27 cellular contexts compared by ENCODE assay signal in genomic region chr7:149828357-149829309, GRCh38. TPM values are rescaled to one million over a fixed set of nuclear protein-coding genes. Genes with fewer than 3 reads are reported as not detected.
DNase-seq lines count a peak whose midpoint lies in the region; FAIRE-seq and TF ChIP-seq lines count a peak whose summit lies in the region.
"Had no signal": no experiment of that assay in that cellular context is flagged by ENCODE, and none has a peak within 500 bp of the region (broad histone marks: within the 10 kb centered on the region; RNA-seq: fewer than 3 reads in every experiment).

No MANE protein-coding gene starts in this region.

- H3K9me3 ChIP-seq in HEK293 (ENCODE audit: control insufficient read depth, insufficient read depth, low read depth, low read length): no peaks in the 10 kb centered on the region
- H3K9me3 ChIP-seq in kidney (ENCODE audit: control insufficient read depth in 1 of 2, low read length in 2 of 2): no peaks in the 10 kb centered on the region
- no peaks in the 10 kb centered on the region for H3K9me3 ChIP-seq in sigmoid colon
- no peaks in the 10 kb centered on the region for H3K9me3 ChIP-seq in A673 (ENCODE audit: low read depth, low read length, poor library complexity, severe bottlenecking)

- CTCF ChIA-PET in HEK293 (lab: Yijun Ruan, JAX): interaction anchor here (0.6 kb wide), 2 partner anchors 17 to 480 kb away, joined by 3 to 4 read pairs; no protein-coding TSS in a partner anchor
- CTCF ChIA-PET in A673 (lab: Charles Lee): no interaction called here

- H3K27me3 ChIP-seq in sigmoid colon (peaks cover 0 to 11% (median 0%) of the 10 kb centered on the region in 3 donors), A673 (replicated peaks; ENCODE audit: insufficient read depth, low read depth, low read length, poor library complexity) (no peaks in the 10 kb centered on the region)

- no peak overlapping the region for H3K4me3 ChIP-seq in HEK293 (ENCODE audit: low read depth, low read length)
- no peak overlapping the region for H3K4me3 ChIP-seq in kidney (ENCODE audit: low read length in 2 of 2)
- H3K4me3 ChIP-seq in sigmoid colon: no peak overlapping the region
- no peak overlapping the region for H3K4me3 ChIP-seq in A673 (ENCODE audit: low read depth, low read length, poor library complexity, severe bottlenecking)

- no peak overlapping the region for H3K27ac ChIP-seq in HEK293 (ENCODE audit: extremely low read depth, low read depth, low read length)
- no peak overlapping the region for H3K27ac ChIP-seq in kidney (ENCODE audit: low read depth in 2 of 2, low read length in 2 of 2)
- no peak overlapping the region for H3K27ac ChIP-seq in sigmoid colon
- no peak overlapping the region for H3K27ac ChIP-seq in A673 (ENCODE audit: low read depth, low read length, poor library complexity, severe bottlenecking)
- H3K27ac ChIP-seq: C4-2B, HL-60 had no signal

- TF ChIP-seq POLR2A in GM12892 (IDR thresholded peaks at IDR 0.05; ENCODE audit: low read depth, low read length): no peak
- no peak for TF ChIP-seq POLR2A in sigmoid colon (IDR thresholded peaks at IDR 0.05)

- TF ChIP-seq CTCF in HEK293 (tag by site-specific recombination; IDR thresholded peaks at IDR 0.05): no peak
- TF ChIP-seq CTCF in kidney (IDR thresholded peaks at IDR 0.05; ENCODE audit: borderline replicate concordance, extremely low read depth, insufficient read depth): no peak
- TF ChIP-seq CTCF in sigmoid colon (IDR thresholded peaks at IDR 0.05): no peak
- TF ChIP-seq CTCF in A673 (conservative IDR thresholded peaks at IDR 0.05; ENCODE audit: low read depth, low read length): no peak

- no peaks in the 10 kb centered on the region for H3K4me1 ChIP-seq in HEK293 (ENCODE audit: control insufficient read depth, insufficient read depth, low read length)
- H3K4me1 ChIP-seq in kidney (ENCODE audit: control insufficient read depth in 1 of 2, insufficient read depth in 1 of 2, low read depth in 1 of 2, low read length in 2 of 2): no peaks in the 10 kb centered on the region
- no peaks in the 10 kb centered on the region for H3K4me1 ChIP-seq in sigmoid colon
- no peaks in the 10 kb centered on the region for H3K4me1 ChIP-seq in A673 (ENCODE audit: insufficient read depth, low read length, poor library complexity, severe bottlenecking)

- BruUV-seq in A673 (replicated peaks; lab: Mats Ljungman, UMichigan): no TSS peak

- no peak for TF ChIP-seq EP300 in sigmoid colon (IDR thresholded peaks at IDR 0.05)

- DNase-seq in GM12892 (ENCODE audit: insufficient read length): peak; percentile 25
- DNase-seq in kidney: peak; percentile 72
- DNase-seq in sigmoid colon: peak; percentile 61
- no peak for DNase-seq in A673 (ENCODE audit: low spot score)
- no peak for DNase-seq in cerebellum (ENCODE audit: low spot score)
- no peak for DNase-seq in RPMI8226
- DNase-seq: ACHN; Calu3; CD8-positive, alpha-beta memory T cell; DMS153; H9; KBM-7; MM.1S; NCI-H1048; NCI-H1417 treated with DMSO at 0.1 percent for 48 hours; NCI-H187; NCI-H446 treated with DMSO at 0.1 percent for 48 hours; NCI-H526 treated with DMSO at 0.1 percent for 48 hours; OCI-M1; SHP77 had no signal

- intact Hi-C loops in kidney (cut with DNase I): no loop called here
- intact Hi-C loops in sigmoid colon (cut with DNase I): no loop called here
- intact Hi-C loops in A673 (cut with micrococcal nuclease; ENCODE audit: unreplicated experiment): no loop called here

- no peak overlapping the region for H3K9ac ChIP-seq in kidney (ENCODE audit: low read length in 2 of 2)

- no peak for FAIRE-seq in GM12892 (lab: Jason Lieb, UNC)
- no peak for FAIRE-seq in kidney (lab: Jason Lieb, UNC)
- FAIRE-seq: GM12891, GM18507, HepG2, RCC 7860 had no signal

- WGBS in sigmoid colon, 2 donors: 75 to 86% methylated on average over 19 of the region's 19 CpGs

- POLR2A ChIA-PET in HEK293 (lab: Yijun Ruan, JAX) (no interaction called here), A673 (lab: Charles Lee; ENCODE audit: low non-redundant PET) (no interaction called here)

- H3K36me3 ChIP-seq in HEK293 (ENCODE audit: control insufficient read depth in 2 of 2, insufficient read depth in 1 of 2, low read length in 2 of 2): no peaks in the 10 kb centered on the region
- no peaks in the 10 kb centered on the region for H3K36me3 ChIP-seq in kidney (ENCODE audit: control insufficient read depth in 1 of 2, insufficient read depth in 2 of 2, low read length in 2 of 2)
- H3K36me3 ChIP-seq in sigmoid colon: no peaks in the 10 kb centered on the region
- no peaks in the 10 kb centered on the region for H3K36me3 ChIP-seq in A673 (ENCODE audit: insufficient read depth, low read length, poor library complexity, severe bottlenecking)

TF ChIP-seq in HEK293, 187 proteins besides CTCF, POLR2A, EP300 and RAD21 (continues in another document):
- TF ChIP-seq ZNF768 (tag by site-specific recombination; IDR thresholded peaks at IDR 0.05): no peak
- no peak for TF ChIP-seq ZNF26 (tag by site-specific recombination; IDR thresholded peaks at IDR 0.05)
- TF ChIP-seq ZNF280D (tag by site-specific recombination; IDR thresholded peaks at IDR 0.05): no peak
- TF ChIP-seq GLI4 (tag by site-specific recombination; IDR thresholded peaks at IDR 0.05): no peak

RNA-seq across cellular contexts. Expression of gene ZNF862, which starts 9.5 kb away (rescaled TPM):
- 4.6 TPM for polyA plus RNA-seq in GM12892 (2012; ENCODE audit: missing spikeins)
- total RNA-seq in kidney (29.1 TPM), sigmoid colon (10 to 100 TPM; 12.5 to 23.8 (median 15.9) TPM), A673 (2021) (5.7 and 8.3 TPM in 2 replicates), cerebellum (18.5 TPM)
- polyA plus RNA-seq in kidney (ENCODE audit: insufficient read depth, low read depth, low replicate concordance) (5.7 TPM), sigmoid colon (1 to 10 TPM in 2 of 3 donors, under 1 TPM in 1; 0.92 to 9.6 (median 6.0) TPM)

RNA-seq across cellular contexts. Expression of gene ATP6V0E2, which starts 45.1 kb away (rescaled TPM):
- polyA plus RNA-seq in GM12892 (2012; ENCODE audit: missing spikeins): 10.5 TPM
- total RNA-seq in kidney (19.8 TPM), sigmoid colon (10 to 100 TPM; 16.6 to 41.7 (median 29.9) TPM), A673 (2021) (50.1 and 51.9 TPM in 2 replicates), cerebellum (100 TPM)
- polyA plus RNA-seq in kidney (ENCODE audit: insufficient read depth, low read depth, low replicate concordance) (138 TPM), sigmoid colon (10 to 100 TPM; 13.2 to 45.5 (median 22.8) TPM)

RNA-seq across cellular contexts. Expression of gene ZNF467, which starts 55.2 kb away (rescaled TPM):
- polyA plus RNA-seq in GM12892 (2012; ENCODE audit: missing spikeins): not detected
- total RNA-seq in kidney (24.5 TPM), sigmoid colon (10 to 100 TPM in 1 of 4 donors, 1 to 10 TPM in 3; 7.1 to 15.7 (median 9.2) TPM), A673 (2021) (3.5 and 7.5 TPM in 2 replicates), cerebellum (3.2 TPM)
- polyA plus RNA-seq in kidney (ENCODE audit: insufficient read depth, low read depth, low replicate concordance) (15.0 TPM), sigmoid colon (1 to 10 TPM; 3.0 to 4.6 (median 3.5) TPM)
- total RNA-seq: HepG2 had no signal

Comparison
In these comparisons a context has a peak if more than half of its experiments do, and no peak if none do; other contexts are left out.
1. DNase-seq: peak in GM12892 (single experiment), kidney (single experiment) and sigmoid colon (single experiment); none in A673 (single experiment), cerebellum (single experiment) and RPMI8226 (single experiment).